1 cellular context compared by ENCODE assay signal in genomic region chr14:24194186-24194872, GRCh38.
TF ChIP-seq lines count a peak whose summit lies in the region.

No MANE protein-coding gene starts in this region.

TF ChIP-seq in GM23338, 12 proteins besides CTCF, POLR2A, EP300 and RAD21 (continued from another document):
- TF ChIP-seq ZNF462 (CRISPR knock-in tag; IDR thresholded peaks at IDR 0.05) (no peak), JUNB (IDR thresholded peaks at IDR 0.05; ENCODE audit: unreplicated experiment) (no peak), REST (IDR thresholded peaks at IDR 0.05; ENCODE audit: unreplicated experiment) (no peak), ZNF331 (CRISPR knock-in tag; IDR thresholded peaks at IDR 0.05; ENCODE audit: low read depth) (no peak)
